In genomic region chr9:111959960-111960359, GRCh38 we compare ENCODE assay signal across 16 cellular contexts.
A peak's percentile ranks its signal among the peaks of the same experiment; 100 is the strongest.
DNase-seq lines count a peak whose midpoint lies in the region; ATAC-seq and TF ChIP-seq lines count a peak whose summit lies in the region.
"Had no signal": no experiment of that assay in that cellular context is flagged by ENCODE, and none has a peak within 500 bp of the region (broad histone marks: within the 10 kb centered on the region; RNA-seq: fewer than 3 reads in every experiment).

No MANE protein-coding gene starts in this region.

- H3K9me3 ChIP-seq in esophagus (ENCODE audit: control insufficient read depth in 2 of 2, insufficient read depth in 1 of 2, low read depth in 1 of 2, low read length in 1 of 2) (no peaks in the 10 kb centered on the region), psoas muscle (no peaks in the 10 kb centered on the region)
- H3K9me3 ChIP-seq: BLaER1 had no signal

- H3K27ac ChIP-seq in esophagus (ENCODE audit: low read depth in 2 of 2, low read length in 1 of 2), result peak overlapping the region; percentile 82 to 93
- H3K27ac ChIP-seq in psoas muscle, result peak overlapping the region; percentile 53
- H3K27ac ChIP-seq: BLaER1 had no signal

- H3K36me3 ChIP-seq in esophagus (ENCODE audit: control insufficient read depth in 2 of 2, insufficient read depth in 2 of 2, low read length in 1 of 2) (no peaks in the 10 kb centered on the region), psoas muscle (ENCODE audit: insufficient read depth in 1 of 2, low read depth in 1 of 2) (no peaks in the 10 kb centered on the region)
- H3K36me3 ChIP-seq: BLaER1 had no signal

- H3K27me3 ChIP-seq in esophagus (ENCODE audit: control insufficient read depth in 1 of 2, insufficient read depth in 2 of 2, low read length in 2 of 2), result no peaks in the 10 kb centered on the region
- H3K27me3 ChIP-seq in psoas muscle (ENCODE audit: insufficient read depth in 3 of 3, low read length in 2 of 3), result peaks cover 0 to 5% (median 2%) of the 10 kb centered on the region in 3 donors
- H3K27me3 ChIP-seq: BLaER1 had no signal

- H3K4me3 ChIP-seq in esophagus (ENCODE audit: low read depth in 1 of 2, low read length in 2 of 2) (no peak overlapping the region), psoas muscle (no peak overlapping the region)
- H3K4me3 ChIP-seq: BLaER1 had no signal

- H3K4me1 ChIP-seq in esophagus (ENCODE audit: control insufficient read depth in 2 of 2, insufficient read depth in 2 of 2, low read length in 1 of 2) (peaks cover 0 to 4% of the 10 kb centered on the region in 2 donors), psoas muscle (peaks cover 25% of the 10 kb centered on the region)

- intact Hi-C loops in psoas muscle (cut with DNase I), result loop anchor here in 1 of 2 donors (5.0 kb wide), 2 partner anchors 63 to 112 kb away; partner anchors contain the start of gene UGCG

- DNase-seq in Daoy (ENCODE audit: low read depth), result peak; percentile 88
- peak; percentile 59 for DNase-seq in RPMI7951 (ENCODE audit: low read depth)
- DNase-seq in psoas muscle, result no peak
- DNase-seq in activated T-cell treated with anti-CD3 and anti-CD28 coated beads for 4 hours, result no peak
- DNase-seq in ureter (ENCODE audit: low spot score), result no peak
- DNase-seq in NCI-H345 (lab: John Stamatoyannopoulos, UW), result no peak
- DNase-seq: activated CD4-positive, alpha-beta memory T cell treated with anti-CD3 and anti-CD28 coated beads, Interleukin-2, amount 10 ng/mL, durations not matched to agents 7 days and 5 days; central memory CD4-positive, alpha-beta T cell; GF-D8; NCI-H1092 treated with DMSO at 0.1 percent for 48 hours; stimulated activated CD4-positive, alpha-beta T cell treated with anti-CD3 and anti-CD28 coated beads, Interleukin-4, amount 100 ng/mL, for 4 hours; stimulated activated naive CD4-positive, alpha-beta T cell; T-helper 2 cell had no signal

- no peak for TF ChIP-seq CTCF in psoas muscle (IDR thresholded peaks at IDR 0.05)

- 63 to 64% methylated on average over 5 of the region's 5 CpGs for WGBS in esophagus, 2 donors
- 70 to 82% (median 70%) methylated on average over 5 of the region's 5 CpGs for WGBS in psoas muscle, 3 donors

- ATAC-seq in psoas muscle (peak in 2 of 4 donors; percentile 10 to 30), HG02852 (IDR thresholded peaks at IDR 0.05; ENCODE audit: unreplicated experiment) (no peak)

Comparison
In these comparisons a context has a peak if more than half of its experiments do, and no peak if none do; other contexts are left out.
1. DNase-seq: peak in Daoy (single experiment) and RPMI7951 (single experiment); none in psoas muscle (0 of 2), activated T-cell treated with anti-CD3 and anti-CD28 coated beads for 4 hours (single experiment), ureter (single experiment) and NCI-H345 (single experiment).